Comparison of ENCODE assay signal across 1 cellular context in the genomic region with DNA sequence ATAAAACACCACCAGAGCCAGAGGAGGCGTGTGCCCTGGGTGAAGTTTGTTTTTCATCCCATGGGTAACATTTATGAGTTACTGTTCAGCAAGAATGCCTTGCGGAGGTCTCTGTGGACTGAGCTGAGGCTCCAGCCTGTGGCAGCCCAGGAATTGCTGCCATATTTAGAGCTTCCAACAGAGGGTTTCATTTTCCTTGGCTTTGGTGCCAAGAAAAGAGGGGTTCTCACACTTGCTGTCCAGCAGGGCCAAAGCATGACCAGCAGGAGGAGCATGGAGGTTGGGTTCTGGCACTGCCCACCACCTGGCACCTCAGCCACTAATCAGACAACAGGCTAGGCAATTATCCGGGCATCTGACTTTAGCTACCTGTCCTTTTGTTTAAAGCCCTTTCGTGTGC.
TF ChIP-seq lines count a peak whose summit lies in the region.

No MANE protein-coding gene starts in this region.

TF ChIP-seq in GM23338, 12 proteins besides CTCF, POLR2A, EP300 and RAD21 (continued from another document):
- no peak for TF ChIP-seq ZNF462 (CRISPR knock-in tag; IDR thresholded peaks at IDR 0.05)
